Comparison of ENCODE assay signal across 39 cellular contexts in genomic region chr2:44922776-44923175, GRCh38. TPM values are rescaled to one million over a fixed set of nuclear protein-coding genes. Genes with fewer than 3 reads are reported as not detected.
"Had no signal": no experiment of that assay in that cellular context is flagged by ENCODE, and none has a peak within 500 bp of the region (broad histone marks: within the 10 kb centered on the region; RNA-seq: fewer than 3 reads in every experiment).

No MANE protein-coding gene starts in this region.

- H3K4me3 Mint-ChIP-seq: activated CD4-positive, alpha-beta memory T cell treated with anti-CD3 and anti-CD28 coated beads, Interleukin-2, amount 10 ng/mL, durations not matched to agents 7 days and 5 days; activated CD4-positive, alpha-beta T cell treated with anti-CD3 and anti-CD28 coated beads for 36 hours; activated CD4-positive, alpha-beta T cell treated with anti-CD3 and anti-CD28 coated beads, Interleukin-2, amount 10 ng/mL, durations not matched to agents 7 days and 5 days; activated CD8-positive, alpha-beta memory T cell treated with anti-CD3 and anti-CD28 coated beads, Interleukin-2, amount 10 ng/mL, durations not matched to agents 7 days and 5 days; activated CD8-positive, alpha-beta T cell treated with anti-CD3 and anti-CD28 coated beads, Interleukin-2, amount 10 ng/mL, durations not matched to agents 7 days and 5 days; activated naive CD4-positive, alpha-beta T cell treated with anti-CD3 and anti-CD28 coated beads for 36 hours; activated naive CD8-positive, alpha-beta T cell treated with anti-CD3 and anti-CD28 coated beads for 36 hours; activated T-cell treated with anti-CD3 and anti-CD28 coated beads, Interleukin-2, amount 50 U/mL, for 24 hours; brain; central memory CD8-positive, alpha-beta T cell; T-helper 1 cell treated with Interleukin-12 subunit alpha and Interleukin-12 subunit beta and Interleukin-4 antibody, amounts not matched to agents 30 μg/mL and 1 μg/mL, for 36 hours; T-helper 2 cell treated with Interferon-gamma antibody and Interleukin-4, amounts not matched to agents 5 μg/mL and 100 μg/mL, for 36 hours; WTC11 had no signal

- H3K9me3 Mint-ChIP-seq: activated CD4-positive, alpha-beta memory T cell treated with anti-CD3 and anti-CD28 coated beads, Interleukin-2, amount 10 ng/mL, durations not matched to agents 7 days and 5 days; activated CD4-positive, alpha-beta T cell treated with anti-CD3 and anti-CD28 coated beads, Interleukin-2, amount 10 ng/mL, durations not matched to agents 7 days and 5 days; activated naive CD4-positive, alpha-beta T cell treated with anti-CD3 and anti-CD28 coated beads for 36 hours; activated naive CD4-positive, alpha-beta T cell treated with anti-CD3 and anti-CD28 coated beads, Interleukin-2, amount 50 U/mL, for 72 hours; activated naive CD8-positive, alpha-beta T cell treated with anti-CD3 and anti-CD28 coated beads for 36 hours; activated T-cell treated with anti-CD3 and anti-CD28 coated beads, Interleukin-2, amount 50 U/mL, for 24 hours; activated T-helper 2 cell treated with anti-CD3 and anti-CD28 coated beads, Interferon-gamma antibody, Interleukin-2, Interleukin-4, amounts not matched to agents 10 μg/mL and 5 μg/mL and 100 μg/mL, durations not matched to agents 14 hours and 24 hours and 36 hours; central memory CD8-positive, alpha-beta T cell; T-helper 1 cell treated with Interleukin-12 subunit alpha and Interleukin-12 subunit beta and Interleukin-4 antibody, amounts not matched to agents 30 μg/mL and 1 μg/mL, for 36 hours; T-helper 2 cell treated with Interferon-gamma antibody and Interleukin-4, amounts not matched to agents 5 μg/mL and 100 μg/mL, for 36 hours; WTC11 had no signal

- H3K9me3 ChIP-seq: adrenal gland had no signal

- ATAC-seq: activated CD4-positive, alpha-beta T cell treated with anti-CD3 and anti-CD28 coated beads for 36 hours; activated CD4-positive, CD25-positive, alpha-beta regulatory T cell treated with anti-CD3 and anti-CD28 coated beads, Interleukin-2, amount 50 U/mL, for 24 hours; activated CD8-positive, alpha-beta memory T cell treated with anti-CD3 and anti-CD28 coated beads, Interleukin-2, amount 10 ng/mL, durations not matched to agents 7 days and 5 days; activated CD8-positive, alpha-beta T cell treated with anti-CD3 and anti-CD28 coated beads, Interleukin-2, amount 10 ng/mL, durations not matched to agents 7 days and 5 days; activated naive CD4-positive, alpha-beta T cell treated with anti-CD3 and anti-CD28 coated beads, Interleukin-2, amount 50 U/mL, for 72 hours; WTC11 had no signal

- H3K27ac Mint-ChIP-seq: activated CD4-positive, alpha-beta memory T cell treated with anti-CD3 and anti-CD28 coated beads, Interleukin-2, amount 10 ng/mL, durations not matched to agents 7 days and 5 days; activated CD4-positive, alpha-beta T cell treated with anti-CD3 and anti-CD28 coated beads for 36 hours; activated CD4-positive, alpha-beta T cell treated with anti-CD3 and anti-CD28 coated beads, Interleukin-2, amount 10 ng/mL, durations not matched to agents 7 days and 5 days; activated CD8-positive, alpha-beta memory T cell treated with anti-CD3 and anti-CD28 coated beads, Interleukin-2, amount 10 ng/mL, durations not matched to agents 7 days and 5 days; activated CD8-positive, alpha-beta T cell treated with anti-CD3 and anti-CD28 coated beads, Interleukin-2, amount 10 ng/mL, durations not matched to agents 7 days and 5 days; activated naive CD4-positive, alpha-beta T cell treated with anti-CD3 and anti-CD28 coated beads for 36 hours; activated naive CD4-positive, alpha-beta T cell treated with anti-CD3 and anti-CD28 coated beads, Interleukin-2, amount 50 U/mL, for 72 hours; activated naive CD8-positive, alpha-beta T cell treated with anti-CD3 and anti-CD28 coated beads for 36 hours; activated T-cell treated with anti-CD3 and anti-CD28 coated beads, Interleukin-2, amount 50 U/mL, for 24 hours; activated T-helper 2 cell treated with anti-CD3 and anti-CD28 coated beads, Interferon-gamma antibody, Interleukin-2, Interleukin-4, amounts not matched to agents 10 μg/mL and 5 μg/mL and 100 μg/mL, durations not matched to agents 14 hours and 24 hours and 36 hours; brain; T-helper 1 cell treated with Interleukin-12 subunit alpha and Interleukin-12 subunit beta and Interleukin-4 antibody, amounts not matched to agents 30 μg/mL and 1 μg/mL, for 36 hours; T-helper 2 cell treated with Interferon-gamma antibody and Interleukin-4, amounts not matched to agents 5 μg/mL and 100 μg/mL, for 36 hours; WTC11 had no signal

- FAIRE-seq: bronchial epithelial cell had no signal

- H3K36me3 Mint-ChIP-seq: activated CD8-positive, alpha-beta memory T cell treated with anti-CD3 and anti-CD28 coated beads, Interleukin-2, amount 10 ng/mL, durations not matched to agents 7 days and 5 days; activated naive CD4-positive, alpha-beta T cell treated with anti-CD3 and anti-CD28 coated beads, Interleukin-2, amount 50 U/mL, for 72 hours; activated naive CD8-positive, alpha-beta T cell treated with anti-CD3 and anti-CD28 coated beads for 36 hours; brain had no signal

- DNase-seq: activated CD4-positive, alpha-beta memory T cell treated with anti-CD3 and anti-CD28 coated beads, Interleukin-2, amount 10 ng/mL, durations not matched to agents 7 days and 5 days; activated CD4-positive, alpha-beta T cell treated with anti-CD3 and anti-CD28 coated beads for 1 hour; activated CD4-positive, alpha-beta T cell treated with anti-CD3 and anti-CD28 coated beads for 36 hours; activated CD4-positive, alpha-beta T cell treated with anti-CD3 and anti-CD28 coated beads for 48 hours; activated CD4-positive, alpha-beta T cell treated with anti-CD3 and anti-CD28 coated beads, Interleukin-2, amount 10 ng/mL, durations not matched to agents 7 days and 5 days; activated CD4-positive, alpha-beta T cell treated with anti-CD3 and anti-CD28 coated beads, Interleukin-2, amount 50 U/mL, for 48 hours; activated CD4-positive, CD25-positive, alpha-beta regulatory T cell; activated CD8-positive, alpha-beta memory T cell treated with anti-CD3 and anti-CD28 coated beads for 24 hours; activated CD8-positive, alpha-beta memory T cell treated with anti-CD3 and anti-CD28 coated beads, Interleukin-2, amount 10 ng/mL, durations not matched to agents 7 days and 5 days; activated CD8-positive, alpha-beta memory T cell treated with anti-CD3 and anti-CD28 coated beads, Interleukin-2, amount 50 U/mL, for 48 hours; activated CD8-positive, alpha-beta T cell treated with anti-CD3 and anti-CD28 coated beads, Interleukin-2, amount 10 ng/mL, durations not matched to agents 7 days and 5 days; activated effector memory CD4-positive, alpha-beta T cell treated with Interleukin-2 at 50 U/mL for 16 hours; activated gamma-delta T cell treated with Interleukin-2 at 50 U/mL for 16 hours; activated naive CD4-positive, alpha-beta T cell; activated naive CD4-positive, alpha-beta T cell treated with anti-CD3 and anti-CD28 coated beads for 36 hours; activated naive CD4-positive, alpha-beta T cell treated with anti-CD3 and anti-CD28 coated beads, Interleukin-2, amount 50 U/mL, for 16 hours; activated naive CD8-positive, alpha-beta T cell treated with anti-CD3 and anti-CD28 coated beads for 36 hours; activated T-cell treated with anti-CD3 and anti-CD28 coated beads, Interleukin-2, amount 50 U/mL, for 24 hours; activated T-cell treated with anti-CD3 and anti-CD28 coated beads, Interleukin-2, amount 50 U/mL, for 48 hours; adrenal gland; amniotic stem cell; aorta; caudate nucleus; cerebellar nuclear complex; T-helper 1 cell; T-helper 2 cell; T-helper 9 cell; WERI-Rb-1 had no signal

- H3K4me1 Mint-ChIP-seq: activated CD4-positive, alpha-beta memory T cell treated with anti-CD3 and anti-CD28 coated beads, Interleukin-2, amount 10 ng/mL, durations not matched to agents 7 days and 5 days; activated CD4-positive, alpha-beta T cell treated with anti-CD3 and anti-CD28 coated beads for 36 hours; activated CD4-positive, alpha-beta T cell treated with anti-CD3 and anti-CD28 coated beads, Interleukin-2, amount 10 ng/mL, durations not matched to agents 7 days and 5 days; activated naive CD8-positive, alpha-beta T cell treated with anti-CD3 and anti-CD28 coated beads for 36 hours; central memory CD8-positive, alpha-beta T cell had no signal

- H3K4me3 ChIP-seq: adrenal gland, cardiac muscle cell had no signal

- H3K4me1 ChIP-seq: adrenal gland had no signal

- H3K36me3 ChIP-seq: adrenal gland, cardiac muscle cell, WERI-Rb-1 had no signal

- H3K27ac ChIP-seq: adrenal gland, cardiac muscle cell, WERI-Rb-1 had no signal

RNA-seq across cellular contexts. Expression of gene SIX3, which starts 18.7 kb away (rescaled TPM):
- total RNA-seq: activated CD4-positive, alpha-beta T cell treated with anti-CD3 and anti-CD28 coated beads for 36 hours; activated CD4-positive, alpha-beta T cell treated with anti-CD3 and anti-CD28 coated beads, Interleukin-2, amount 10 ng/mL, durations not matched to agents 7 days and 5 days; activated naive CD4-positive, alpha-beta T cell treated with anti-CD3 and anti-CD28 coated beads for 36 hours; activated naive CD4-positive, alpha-beta T cell treated with anti-CD3 and anti-CD28 coated beads, Interleukin-2, amount 50 U/mL, for 72 hours; activated naive CD8-positive, alpha-beta T cell treated with anti-CD3 and anti-CD28 coated beads for 36 hours; adrenal gland; aorta; bronchial epithelial cell; cardiac muscle cell; chondrocyte had no signal
- polyA plus RNA-seq: adrenal gland, aorta, cardiac muscle cell had no signal
